19 cellular contexts compared by ENCODE assay signal in the genomic region with DNA sequence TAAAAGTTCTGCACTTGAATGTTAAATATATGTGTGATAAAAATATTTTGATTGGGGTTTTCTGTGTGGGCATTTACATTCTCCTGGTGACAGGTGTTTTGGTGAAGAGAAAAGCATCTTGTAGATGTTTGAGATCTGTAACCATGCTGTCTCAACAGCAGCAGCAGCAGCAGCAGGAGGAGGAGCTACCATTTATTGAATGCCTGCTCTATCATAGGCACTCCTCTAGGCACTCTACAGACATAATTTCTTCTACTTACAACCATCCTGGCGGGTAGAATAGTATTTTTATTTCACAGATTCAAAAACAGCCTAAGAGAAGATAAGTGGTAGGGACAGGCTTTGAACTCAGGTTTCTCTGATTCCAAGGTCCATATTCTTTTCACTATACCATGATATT.
DNase-seq lines count a peak whose midpoint lies in the region; ATAC-seq and TF ChIP-seq lines count a peak whose summit lies in the region.
"Had no signal": no experiment of that assay in that cellular context is flagged by ENCODE, and none has a peak within 500 bp of the region (broad histone marks: within the 10 kb centered on the region; RNA-seq: fewer than 3 reads in every experiment).

No MANE protein-coding gene starts in this region.

- no peaks in the 10 kb centered on the region for H3K9me3 Mint-ChIP-seq in activated CD8-positive, alpha-beta T cell treated with anti-CD3 and anti-CD28 coated beads for 36 hours
- H3K9me3 Mint-ChIP-seq in activated CD8-positive, alpha-beta T cell treated with anti-CD3 and anti-CD28 coated beads, Interleukin-2, amount 10 ng/mL, durations not matched to agents 7 days and 5 days (ENCODE audit: insufficient read depth) = no peaks in the 10 kb centered on the region
- no peaks in the 10 kb centered on the region for H3K9me3 Mint-ChIP-seq in natural killer cell treated with Interleukin-12 subunit alpha and Interleukin-12 subunit beta and Interleukin-15 and Interleukin-18, amount 100 ng/mL, for 72 hours
- H3K9me3 Mint-ChIP-seq in natural killer cell = no peaks in the 10 kb centered on the region
- H3K9me3 Mint-ChIP-seq: H9 had no signal

- no peak for TF ChIP-seq CTCF in activated CD8-positive, alpha-beta T cell treated with anti-CD3 and anti-CD28 coated beads for 36 hours (IDR thresholded peaks at IDR 0.05)
- no peak for TF ChIP-seq CTCF in natural killer cell (IDR thresholded peaks at IDR 0.05)

- intact Hi-C loops in activated CD8-positive, alpha-beta T cell treated with anti-CD3 and anti-CD28 coated beads for 36 hours (cut with micrococcal nuclease) = no loop called here
- intact Hi-C loops in natural killer cell (cut with micrococcal nuclease) = no loop called here
- intact Hi-C loops in left colon (cut with DNase I, micrococcal nuclease) = no loop called here

- CTCF ChIA-PET in activated CD8-positive, alpha-beta T cell treated with anti-CD3 and anti-CD28 coated beads for 36 hours (lab: Charles Lee) = interaction anchor here (1.6 kb wide), 1 partner anchor 15 kb away, joined by 3 read pairs; no protein-coding TSS in a partner anchor
- CTCF ChIA-PET in activated CD8-positive, alpha-beta T cell treated with anti-CD3 and anti-CD28 coated beads, Interleukin-2, amount 10 ng/mL, durations not matched to agents 7 days and 5 days (lab: Charles Lee) = interaction anchor here (1.0 to 1.3 kb wide), 2 partner anchors 22 to 154 kb away, joined by 3 read pairs; no protein-coding TSS in a partner anchor

- H3K27ac Mint-ChIP-seq in activated CD8-positive, alpha-beta T cell treated with anti-CD3 and anti-CD28 coated beads for 36 hours = peak overlapping the region; percentile 42
- no peak overlapping the region for H3K27ac Mint-ChIP-seq in activated CD8-positive, alpha-beta T cell treated with anti-CD3 and anti-CD28 coated beads, Interleukin-2, amount 10 ng/mL, durations not matched to agents 7 days and 5 days
- peak overlapping the region; percentile 22 to 83 for H3K27ac Mint-ChIP-seq in natural killer cell treated with Interleukin-12 subunit alpha and Interleukin-12 subunit beta and Interleukin-15 and Interleukin-18, amount 100 ng/mL, for 72 hours
- no peak overlapping the region for H3K27ac Mint-ChIP-seq in natural killer cell
- H3K27ac Mint-ChIP-seq: CD14-positive monocyte, H9, HFFc6 had no signal

- no peak for DNase-seq in activated CD8-positive, alpha-beta T cell treated with anti-CD3 and anti-CD28 coated beads for 36 hours
- DNase-seq in activated CD8-positive, alpha-beta T cell treated with anti-CD3 and anti-CD28 coated beads, Interleukin-2, amount 10 ng/mL, durations not matched to agents 7 days and 5 days = no peak
- no peak for DNase-seq in natural killer cell treated with Interleukin-12 subunit alpha and Interleukin-12 subunit beta and Interleukin-15 and Interleukin-18, amount 100 ng/mL, for 72 hours (ENCODE audit: low spot score)
- DNase-seq in natural killer cell (no peak), left colon (no peak)
- DNase-seq in NK-92 treated with Interleukin-12 subunit alpha and Interleukin-12 subunit beta, amount 100 ng/mL, for 24 hours (lab: John Stamatoyannopoulos, UW) = no peak
- DNase-seq: GM23248, H9, HFFc6, MM.1S, NCI-H1048, NCI-H1436, NCI-H187 treated with DMSO at 0.1 percent for 48 hours, NCI-H2107, NCI-H446 treated with DMSO at 0.1 percent for 48 hours, SIG-M5 had no signal

- peaks cover 19% of the 10 kb centered on the region for H3K4me1 Mint-ChIP-seq in activated CD8-positive, alpha-beta T cell treated with anti-CD3 and anti-CD28 coated beads for 36 hours (ENCODE audit: low read depth)
- peaks cover 12% of the 10 kb centered on the region for H3K4me1 Mint-ChIP-seq in activated CD8-positive, alpha-beta T cell treated with anti-CD3 and anti-CD28 coated beads, Interleukin-2, amount 10 ng/mL, durations not matched to agents 7 days and 5 days (ENCODE audit: low read depth)
- H3K4me1 Mint-ChIP-seq in natural killer cell treated with Interleukin-12 subunit alpha and Interleukin-12 subunit beta and Interleukin-15 and Interleukin-18, amount 100 ng/mL, for 72 hours (ENCODE audit: low read depth in 2 of 2) = peaks cover 5 to 18% of the 10 kb centered on the region in 2 donors
- H3K4me1 Mint-ChIP-seq in natural killer cell = peaks cover 4 to 5% of the 10 kb centered on the region in 2 donors

- no peak for ATAC-seq in activated CD8-positive, alpha-beta T cell treated with anti-CD3 and anti-CD28 coated beads for 36 hours
- ATAC-seq in activated CD8-positive, alpha-beta T cell treated with anti-CD3 and anti-CD28 coated beads, Interleukin-2, amount 10 ng/mL, durations not matched to agents 7 days and 5 days = no peak
- no peak for ATAC-seq in natural killer cell treated with Interleukin-12 subunit alpha and Interleukin-12 subunit beta and Interleukin-15 and Interleukin-18, amount 100 ng/mL, for 72 hours
- no peak for ATAC-seq in natural killer cell
- ATAC-seq in left colon = peak; percentile 21
- no peak for ATAC-seq in HG03095 (IDR thresholded peaks at IDR 0.05; ENCODE audit: unreplicated experiment)
- ATAC-seq: K562 had no signal

- POLR2A ChIA-PET in activated CD8-positive, alpha-beta T cell treated with anti-CD3 and anti-CD28 coated beads for 36 hours (lab: Charles Lee) = no interaction called here
- POLR2A ChIA-PET in activated CD8-positive, alpha-beta T cell treated with anti-CD3 and anti-CD28 coated beads, Interleukin-2, amount 10 ng/mL, durations not matched to agents 7 days and 5 days (lab: Charles Lee) = no interaction called here

- H3K27me3 Mint-ChIP-seq in activated CD8-positive, alpha-beta T cell treated with anti-CD3 and anti-CD28 coated beads for 36 hours = no peaks in the 10 kb centered on the region
- no peaks in the 10 kb centered on the region for H3K27me3 Mint-ChIP-seq in activated CD8-positive, alpha-beta T cell treated with anti-CD3 and anti-CD28 coated beads, Interleukin-2, amount 10 ng/mL, durations not matched to agents 7 days and 5 days (ENCODE audit: low read depth)
- H3K27me3 Mint-ChIP-seq in natural killer cell treated with Interleukin-12 subunit alpha and Interleukin-12 subunit beta and Interleukin-15 and Interleukin-18, amount 100 ng/mL, for 72 hours = no peaks in the 10 kb centered on the region
- H3K27me3 Mint-ChIP-seq in natural killer cell (ENCODE audit: low read depth in 2 of 2) = no peaks in the 10 kb centered on the region

- H3K36me3 Mint-ChIP-seq in activated CD8-positive, alpha-beta T cell treated with anti-CD3 and anti-CD28 coated beads for 36 hours (ENCODE audit: low read depth) = no peaks in the 10 kb centered on the region
- no peaks in the 10 kb centered on the region for H3K36me3 Mint-ChIP-seq in activated CD8-positive, alpha-beta T cell treated with anti-CD3 and anti-CD28 coated beads, Interleukin-2, amount 10 ng/mL, durations not matched to agents 7 days and 5 days (ENCODE audit: low read depth)
- H3K36me3 Mint-ChIP-seq in natural killer cell treated with Interleukin-12 subunit alpha and Interleukin-12 subunit beta and Interleukin-15 and Interleukin-18, amount 100 ng/mL, for 72 hours = no peaks in the 10 kb centered on the region
- H3K36me3 Mint-ChIP-seq in natural killer cell = no peaks in the 10 kb centered on the region
- H3K36me3 Mint-ChIP-seq: CD14-positive monocyte had no signal

- H3K4me3 Mint-ChIP-seq in activated CD8-positive, alpha-beta T cell treated with anti-CD3 and anti-CD28 coated beads for 36 hours = no peak overlapping the region
- no peak overlapping the region for H3K4me3 Mint-ChIP-seq in activated CD8-positive, alpha-beta T cell treated with anti-CD3 and anti-CD28 coated beads, Interleukin-2, amount 10 ng/mL, durations not matched to agents 7 days and 5 days
- H3K4me3 Mint-ChIP-seq in natural killer cell treated with Interleukin-12 subunit alpha and Interleukin-12 subunit beta and Interleukin-15 and Interleukin-18, amount 100 ng/mL, for 72 hours = peak overlapping the region; percentile 75
- no peak overlapping the region for H3K4me3 Mint-ChIP-seq in natural killer cell
- H3K4me3 Mint-ChIP-seq: CD14-positive monocyte, H9, HFFc6 had no signal

Comparison
In these comparisons a context has a peak if more than half of its experiments do, and no peak if none do; other contexts are left out.
1. H3K27ac Mint-ChIP-seq: peak in activated CD8-positive, alpha-beta T cell treated with anti-CD3 and anti-CD28 coated beads for 36 hours (single experiment) and natural killer cell treated with Interleukin-12 subunit alpha and Interleukin-12 subunit beta and Interleukin-15 and Interleukin-18, amount 100 ng/mL, for 72 hours (2 of 2); none in activated CD8-positive, alpha-beta T cell treated with anti-CD3 and anti-CD28 coated beads, Interleukin-2, amount 10 ng/mL, durations not matched to agents 7 days and 5 days (single experiment) and natural killer cell (0 of 2).